Comparison of ENCODE assay signal across 9 cellular contexts in genomic region chr13:49220035-49220855, GRCh38. TPM values are rescaled to one million over a fixed set of nuclear protein-coding genes. Genes with fewer than 3 reads are reported as not detected.
DNase-seq lines count a peak whose midpoint lies in the region; ATAC-seq, FAIRE-seq and TF ChIP-seq lines count a peak whose summit lies in the region.
"Had no signal": no experiment of that assay in that cellular context is flagged by ENCODE, and none has a peak within 500 bp of the region (broad histone marks: within the 10 kb centered on the region; RNA-seq: fewer than 3 reads in every experiment).

MLNR (plus strand) TSS chr13:49220338; CDS start chr13:49220338, 0 bp downstream.

- no peak within 1 kb of the TSS for H3K27ac ChIP-seq in gastroesophageal sphincter
- H3K27ac ChIP-seq in caudate nucleus (ENCODE audit: low read depth, low read length), result no peak within 1 kb of the TSS

- peak; percentile 56 for ATAC-seq in gastroesophageal sphincter
- ATAC-seq in GM19351 (IDR thresholded peaks at IDR 0.05; ENCODE audit: unreplicated experiment), result no peak

- H3K4me1 Mint-ChIP-seq in osteocyte (ENCODE audit: unreplicated experiment), result peaks cover 4% of the 10 kb centered on the region

- H3K36me3 ChIP-seq in gastroesophageal sphincter, result no peaks in the 10 kb centered on the region

- H3K9me3 Mint-ChIP-seq in osteocyte (ENCODE audit: unreplicated experiment), result no peaks in the 10 kb centered on the region

- peak; percentile 10 for TF ChIP-seq CTCF in D721Med (IDR thresholded peaks at IDR 0.05; ENCODE audit: insufficient read depth, missing control alignments)
- peak in 2 of 4 experiments; percentile 14 to 26 for TF ChIP-seq CTCF in gastroesophageal sphincter (IDR thresholded peaks at IDR 0.05)
- no peak for TF ChIP-seq CTCF in osteocyte (IDR thresholded peaks at IDR 0.05)

- H3K27ac Mint-ChIP-seq in osteocyte (ENCODE audit: unreplicated experiment), result peak within 1 kb of the TSS; percentile 27

- FAIRE-seq in D721Med (lab: Jason Lieb, UNC), result no peak

- DNase-seq in D721Med (ENCODE audit: insufficient read length, low spot score) (peak; percentile 73), NCI-H146 (lab: John Stamatoyannopoulos, UW) (peak; percentile 57), activated T-helper 1 cell treated with Interleukin-2 at 50 U/mL for 16 hours (ENCODE audit: low read depth) (peak; percentile 15), osteocyte (ENCODE audit: extremely low spot score, unreplicated experiment) (no peak), caudate nucleus (lab: John Stamatoyannopoulos, UW) (no peak), RKO (ENCODE audit: low spot score) (no peak)

- peak within 1 kb of the TSS; percentile 5 to 55 for H3K4me3 ChIP-seq in gastroesophageal sphincter

- no peak for TF ChIP-seq POLR2A in gastroesophageal sphincter (IDR thresholded peaks at IDR 0.05)

- H3K36me3 Mint-ChIP-seq in osteocyte (ENCODE audit: unreplicated experiment), result peaks cover 8% of the 10 kb centered on the region

- peaks cover 50% of the 10 kb centered on the region for H3K27me3 ChIP-seq in gastroesophageal sphincter

- H3K27me3 Mint-ChIP-seq in osteocyte (ENCODE audit: unreplicated experiment), result peaks cover 70% of the 10 kb centered on the region

- no peak for TF ChIP-seq EP300 in gastroesophageal sphincter (IDR thresholded peaks at IDR 0.05)

- WGBS in gastroesophageal sphincter (ENCODE audit: low coverage in 1 of 2), 2 donors, result no CpG with 5 or more reads among the region's 111 CpGs

- peaks cover 0 to 29% (median 7%) of the 10 kb centered on the region in 3 donors for H3K4me1 ChIP-seq in gastroesophageal sphincter

- peak within 1 kb of the TSS; percentile 65 for H3K4me3 Mint-ChIP-seq in osteocyte (ENCODE audit: unreplicated experiment)

- no peaks in the 10 kb centered on the region for H3K9me3 ChIP-seq in gastroesophageal sphincter

RNA-seq across cellular contexts. Expression of gene MLNR, which starts in this region (rescaled TPM):
- total RNA-seq in gastroesophageal sphincter, result under 1 TPM in 1 of 4 donors, not detected in 3; 0.35 TPM
- not detected in 2 replicates for total RNA-seq in osteocyte
- total RNA-seq: renal cortical epithelial cell had no signal

Comparison
In these comparisons a context has a peak if more than half of its experiments do, and no peak if none do; other contexts are left out.
1. Peak in ATAC-seq and H3K4me3 ChIP-seq in gastroesophageal sphincter; RNA of the gene not detected or under 1 TPM.
2. DNase-seq: peak in D721Med (single experiment), NCI-H146 (single experiment) and activated T-helper 1 cell treated with Interleukin-2 at 50 U/mL for 16 hours (single experiment); none in osteocyte (single experiment), caudate nucleus (0 of 61) and RKO (single experiment).